Comparison of ENCODE assay signal across 24 cellular contexts in the genomic region with DNA sequence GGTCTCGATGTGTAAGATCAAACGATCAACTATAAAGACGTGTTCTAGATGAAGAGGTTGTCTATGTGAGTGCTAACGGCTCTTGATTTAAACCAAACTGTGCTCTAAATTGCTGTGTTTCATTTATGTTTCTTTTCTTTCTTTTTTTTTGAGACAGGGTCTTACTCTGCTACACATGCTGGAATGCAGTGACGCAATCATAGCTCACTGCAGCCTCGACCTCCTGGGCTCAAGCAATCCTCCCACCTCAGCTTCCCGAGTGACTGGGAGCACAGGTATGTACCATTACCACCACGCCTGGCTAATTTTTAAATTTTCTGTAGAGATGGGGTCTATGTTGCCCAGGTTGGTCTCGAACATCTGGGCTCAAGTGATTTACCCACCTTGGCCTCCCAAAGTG.
"Had no signal": no experiment of that assay in that cellular context is flagged by ENCODE, and none has a peak within 500 bp of the region (broad histone marks: within the 10 kb centered on the region; RNA-seq: fewer than 3 reads in every experiment).

No MANE protein-coding gene starts in this region.

- H3K9me3 ChIP-seq: breast epithelium, gastroesophageal sphincter, ovary, thoracic aorta, uterus had no signal

- H3K27me3 Mint-ChIP-seq: activated CD4-positive, alpha-beta T cell treated with anti-CD3 and anti-CD28 coated beads for 36 hours had no signal

- DNase-seq: activated CD4-positive, alpha-beta T cell treated with anti-CD3 and anti-CD28 coated beads for 36 hours; activated CD4-positive, alpha-beta T cell treated with anti-CD3 and anti-CD28 coated beads, Interleukin-2, amount 50 U/mL, for 4 hours; activated CD4-positive, CD25-positive, alpha-beta regulatory T cell; activated naive CD4-positive, alpha-beta T cell; activated T-cell treated with anti-CD3 and anti-CD28 coated beads for 4 hours; activated T-cell treated with anti-CD3 and anti-CD28 coated beads, Interleukin-2, amount 50 U/mL, for 72 hours; central memory CD4-positive, alpha-beta T cell; dermis blood vessel endothelial cell; effector CD8-positive, alpha-beta T cell; natural killer cell; ovary; stimulated activated CD4-positive, alpha-beta T cell treated with anti-CD3 and anti-CD28 coated beads, Interleukin-4, amount 100 ng/mL, for 24 hours; T-helper 1 cell; trophoblast cell; uterus had no signal

- H3K9me3 Mint-ChIP-seq: activated T-cell treated with anti-CD3 and anti-CD28 coated beads, Interleukin-2, amount 50 U/mL, for 72 hours; natural killer cell; stimulated activated effector memory CD8-positive, alpha-beta T cell treated with anti-CD3 and anti-CD28 coated beads, Interleukin-12 subunit alpha, Interleukin-12 subunit beta, amount 100 ng/mL, for 72 hours; stimulated activated naive CD8-positive, alpha-beta T cell treated with anti-CD3 and anti-CD28 coated beads, Interleukin-15, Interleukin-2, amounts not matched to agents 100 ng/mL and 50 ng/mL, for 24 hours; T-helper 2 cell treated with Interferon-gamma antibody and Interleukin-4, amounts not matched to agents 5 μg/mL and 100 μg/mL, for 36 hours had no signal

- H3K36me3 Mint-ChIP-seq: natural killer cell had no signal

- H3K27ac Mint-ChIP-seq: activated CD4-positive, alpha-beta T cell treated with anti-CD3 and anti-CD28 coated beads for 36 hours; activated T-cell treated with anti-CD3 and anti-CD28 coated beads, Interleukin-2, amount 50 U/mL, for 72 hours; natural killer cell; progenitor cell of endocrine pancreas; stimulated activated effector memory CD8-positive, alpha-beta T cell treated with anti-CD3 and anti-CD28 coated beads, Interleukin-12 subunit alpha, Interleukin-12 subunit beta, amount 100 ng/mL, for 72 hours; stimulated activated naive CD8-positive, alpha-beta T cell treated with anti-CD3 and anti-CD28 coated beads, Interleukin-15, Interleukin-2, amounts not matched to agents 100 ng/mL and 50 ng/mL, for 24 hours; T-helper 2 cell treated with Interferon-gamma antibody and Interleukin-4, amounts not matched to agents 5 μg/mL and 100 μg/mL, for 36 hours had no signal

- H3K4me1 Mint-ChIP-seq: natural killer cell; stimulated activated effector memory CD8-positive, alpha-beta T cell treated with anti-CD3 and anti-CD28 coated beads, Interleukin-12 subunit alpha, Interleukin-12 subunit beta, amount 100 ng/mL, for 72 hours had no signal

- H3K4me3 ChIP-seq: breast epithelium, gastroesophageal sphincter, hepatocyte, ovary, skin epidermis, thoracic aorta, uterus had no signal

- H3K4me3 Mint-ChIP-seq: activated CD4-positive, alpha-beta T cell treated with anti-CD3 and anti-CD28 coated beads for 36 hours; activated T-cell treated with anti-CD3 and anti-CD28 coated beads, Interleukin-2, amount 50 U/mL, for 72 hours; natural killer cell; stimulated activated effector memory CD8-positive, alpha-beta T cell treated with anti-CD3 and anti-CD28 coated beads, Interleukin-12 subunit alpha, Interleukin-12 subunit beta, amount 100 ng/mL, for 72 hours; stimulated activated naive CD8-positive, alpha-beta T cell treated with anti-CD3 and anti-CD28 coated beads, Interleukin-15, Interleukin-2, amounts not matched to agents 100 ng/mL and 50 ng/mL, for 24 hours; T-helper 2 cell treated with Interferon-gamma antibody and Interleukin-4, amounts not matched to agents 5 μg/mL and 100 μg/mL, for 36 hours had no signal

- H3K36me3 ChIP-seq: breast epithelium, gastroesophageal sphincter, ovary, thoracic aorta, uterus had no signal

- H3K4me1 ChIP-seq: breast epithelium, uterus had no signal

- H3K27me3 ChIP-seq: breast epithelium, hepatocyte, ovary, uterus had no signal
